ENCODE assay signal across 8 cellular contexts in genomic region chr3:49358884-49359225, GRCh38. TPM values are rescaled to one million over a fixed set of nuclear protein-coding genes. Genes with fewer than 3 reads are reported as not detected.
DNase-seq lines count a peak whose midpoint lies in the region; ATAC-seq and TF ChIP-seq lines count a peak whose summit lies in the region.

No MANE protein-coding gene starts in this region.

- no peak overlapping the region for H2AFZ ChIP-seq in ACC112 (ENCODE audit: low read length, unreplicated experiment)

- no peaks in the 10 kb centered on the region for H3K36me3 Mint-ChIP-seq in glutamatergic neuron (ENCODE audit: unreplicated experiment)
- H3K36me3 Mint-ChIP-seq in stimulated activated effector memory CD8-positive, alpha-beta T cell treated with anti-CD3 and anti-CD28 coated beads, Interleukin-12 subunit alpha, Interleukin-12 subunit beta, amount 100 ng/mL, for 72 hours, result peaks cover 96% of the 10 kb centered on the region

- TF ChIP-seq CTCF in WI38 (IDR thresholded peaks at IDR 0.05; ENCODE audit: low read depth, low read length), result no peak
- no peak for TF ChIP-seq CTCF in glutamatergic neuron (IDR thresholded peaks at IDR 0.05; ENCODE audit: partially characterized antibody, unreplicated experiment)

- peak overlapping the region; percentile 81 for H3K4me3 Mint-ChIP-seq in glutamatergic neuron (ENCODE audit: unreplicated experiment)
- peak overlapping the region; percentile 93 for H3K4me3 Mint-ChIP-seq in stimulated activated effector memory CD8-positive, alpha-beta T cell treated with anti-CD3 and anti-CD28 coated beads, Interleukin-12 subunit alpha, Interleukin-12 subunit beta, amount 100 ng/mL, for 72 hours

- H3K27ac Mint-ChIP-seq in glutamatergic neuron (ENCODE audit: unreplicated experiment), result peak overlapping the region; percentile 84
- H3K27ac Mint-ChIP-seq in stimulated activated effector memory CD8-positive, alpha-beta T cell treated with anti-CD3 and anti-CD28 coated beads, Interleukin-12 subunit alpha, Interleukin-12 subunit beta, amount 100 ng/mL, for 72 hours, result peak overlapping the region; percentile 95

- in situ Hi-C loops in G401 (cut with HindIII; ENCODE audit: low sequenced_read_pairs), result no loop called here

- ATAC-seq in GM21390 (IDR thresholded peaks at IDR 0.05; ENCODE audit: unreplicated experiment), result peak; percentile 7
- peak; percentile 45 for ATAC-seq in stimulated activated effector memory CD8-positive, alpha-beta T cell treated with anti-CD3 and anti-CD28 coated beads, Interleukin-12 subunit alpha, Interleukin-12 subunit beta, amount 100 ng/mL, for 72 hours

- H3K27me3 Mint-ChIP-seq in glutamatergic neuron (ENCODE audit: unreplicated experiment), result peaks cover 2% of the 10 kb centered on the region

- peaks cover 12% of the 10 kb centered on the region for H3K4me1 Mint-ChIP-seq in glutamatergic neuron (ENCODE audit: low read depth, unreplicated experiment)
- H3K4me1 Mint-ChIP-seq in stimulated activated effector memory CD8-positive, alpha-beta T cell treated with anti-CD3 and anti-CD28 coated beads, Interleukin-12 subunit alpha, Interleukin-12 subunit beta, amount 100 ng/mL, for 72 hours, result peaks cover 25% of the 10 kb centered on the region

- peak overlapping the region; percentile 82 for H3K4me3 ChIP-seq in ACC112 (ENCODE audit: low read depth, low read length)
- peak overlapping the region; percentile 70 for H3K4me3 ChIP-seq in WI38 (ENCODE audit: low read depth, low read length)

- peaks cover 35% of the 10 kb centered on the region for H3K4me1 ChIP-seq in ACC112 (ENCODE audit: control insufficient read depth, insufficient read depth, low read length, unreplicated experiment)

- H3K27ac ChIP-seq in ACC112 (ENCODE audit: low read depth, low read length), result peak overlapping the region; percentile 76

- H3K79me2 ChIP-seq in ACC112 (ENCODE audit: control insufficient read depth, insufficient read depth, low read length, unreplicated experiment), result peaks cover 26% of the 10 kb centered on the region

- peaks cover 29% of the 10 kb centered on the region for H3K36me3 ChIP-seq in ACC112 (ENCODE audit: insufficient read depth, low read length)

- peaks cover 8% of the 10 kb centered on the region for H3K9me3 Mint-ChIP-seq in glutamatergic neuron (ENCODE audit: unreplicated experiment)
- H3K9me3 Mint-ChIP-seq in stimulated activated effector memory CD8-positive, alpha-beta T cell treated with anti-CD3 and anti-CD28 coated beads, Interleukin-12 subunit alpha, Interleukin-12 subunit beta, amount 100 ng/mL, for 72 hours, result no peaks in the 10 kb centered on the region

- H3K27me3 ChIP-seq in ACC112 (ENCODE audit: insufficient read depth, low read length), result no peaks in the 10 kb centered on the region

- DNase-seq in glutamatergic neuron (no peak), NCI-H1694 (lab: John Stamatoyannopoulos, UW) (no peak), G401 (ENCODE audit: low spot score) (no peak)
- no peak for DNase-seq in stimulated activated effector memory CD8-positive, alpha-beta T cell treated with anti-CD3 and anti-CD28 coated beads, Interleukin-12 subunit alpha, Interleukin-12 subunit beta, amount 100 ng/mL, for 72 hours (ENCODE audit: low spot score in 2 of 2)
- no peak for DNase-seq in stimulated activated CD4-positive, alpha-beta T cell treated with anti-CD3 and anti-CD28 coated beads, Interleukin-1b, Interleukin-23, amount 100 ng/mL, for 48 hours

RNA-seq across cellular contexts. Expression of gene GPX1, which starts 0.7 kb away (rescaled TPM):
- total RNA-seq in glutamatergic neuron (ENCODE audit: unreplicated experiment), result 239 TPM
- total RNA-seq in G401 (2014; rRNA removed; shearing (Covaris generic)), result 2.5 TPM in 1 of 2 replicates, not detected in the other

RNA-seq across cellular contexts. Expression of gene USP4, which starts 19.0 kb away (rescaled TPM):
- total RNA-seq in glutamatergic neuron (ENCODE audit: unreplicated experiment), result 70.0 TPM
- 21.6 and 25.3 TPM in 2 replicates for total RNA-seq in G401 (2014; rRNA removed; shearing (Covaris generic))

RNA-seq across cellular contexts. Expression of gene RHOA, which starts 52.9 kb away (rescaled TPM):
- 262 TPM for total RNA-seq in glutamatergic neuron (ENCODE audit: unreplicated experiment)
- 562 and 605 TPM in 2 replicates for total RNA-seq in G401 (2014; rRNA removed; shearing (Covaris generic))

RNA-seq across cellular contexts. Expression of gene TCTA, which starts 53.4 kb away (rescaled TPM):
- total RNA-seq in glutamatergic neuron (ENCODE audit: unreplicated experiment), result 27.7 TPM
- total RNA-seq in G401 (2014; rRNA removed; shearing (Covaris generic)), result 23.7 and 25.7 TPM in 2 replicates

Comparison
In these comparisons a context has a peak if more than half of its experiments do, and no peak if none do; other contexts are left out.
1. RNA of gene GPX1, which starts 0.7 kb away (total RNA-seq): 239 TPM in glutamatergic neuron (single experiment); 2.5 TPM in G401; every median in the first group is over 10 times any median in the second.